ENCODE assay signal across 8 cellular contexts in the genomic region with DNA sequence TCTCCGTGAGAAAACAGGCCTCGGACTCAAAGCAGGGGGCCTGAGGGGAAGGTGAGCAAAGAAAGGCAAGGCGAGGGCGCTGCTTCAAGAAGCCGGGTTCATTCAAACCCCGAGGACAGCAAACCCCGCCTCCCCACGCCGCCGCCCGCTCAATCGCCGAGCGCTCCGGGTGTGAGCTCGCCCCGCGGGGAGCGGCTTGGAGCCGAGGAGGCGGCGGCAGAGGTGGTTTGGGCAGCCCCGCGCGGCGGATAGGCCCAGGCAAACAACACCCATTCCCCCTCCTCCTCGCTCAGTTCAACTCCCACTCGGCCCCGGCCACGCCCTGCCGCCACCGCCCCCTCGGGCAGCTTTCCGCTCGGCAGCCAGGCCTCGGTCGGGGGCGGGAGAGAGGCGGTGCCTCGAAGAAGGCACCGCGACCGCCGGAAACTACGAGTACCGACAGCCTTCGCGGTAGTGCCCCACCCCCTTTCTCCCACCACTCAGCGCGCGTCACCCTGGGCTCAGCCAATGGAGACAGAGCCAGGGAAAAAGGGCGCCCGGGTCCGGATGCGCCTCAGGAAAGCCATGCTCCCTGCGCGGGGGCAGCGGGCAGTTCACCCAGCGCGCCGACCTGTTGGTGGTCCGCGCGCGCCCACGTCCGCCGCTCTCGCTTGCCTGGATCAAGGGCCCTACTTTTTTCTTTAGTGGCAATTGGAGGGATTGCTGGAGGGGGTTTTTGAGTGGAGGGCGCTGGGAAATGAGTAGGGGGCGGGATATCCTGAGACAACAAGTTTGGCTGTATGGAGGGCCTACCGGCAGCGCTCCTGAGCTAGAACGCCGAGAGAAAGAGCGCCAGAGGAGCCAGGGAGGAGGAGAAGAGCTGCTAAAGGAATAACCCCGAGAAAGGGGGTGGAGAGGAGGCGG. TPM values are rescaled to one million over a fixed set of nuclear protein-coding genes. Genes with fewer than 3 reads are reported as not detected.
DNase-seq lines count a peak whose midpoint lies in the region; ATAC-seq and TF ChIP-seq lines count a peak whose summit lies in the region.

No MANE protein-coding gene starts in this region.

- peak overlapping the region; percentile 98 for H3K4me3 Mint-ChIP-seq in activated naive CD4-positive, alpha-beta T cell treated with anti-CD3 and anti-CD28 coated beads for 36 hours

- peak; percentile 44 to 56 for TF ChIP-seq POLR2A in gastroesophageal sphincter (IDR thresholded peaks at IDR 0.05)

- no peaks in the 10 kb centered on the region for H3K27me3 Mint-ChIP-seq in activated naive CD4-positive, alpha-beta T cell treated with anti-CD3 and anti-CD28 coated beads for 36 hours (ENCODE audit: low read depth)

- intact Hi-C loops in activated naive CD4-positive, alpha-beta T cell treated with anti-CD3 and anti-CD28 coated beads for 36 hours (cut with micrococcal nuclease): loop anchor here (1.0 to 10.0 kb wide), 15 partner anchors 74 to 1870 kb away; a partner anchor contains a TSS

- no peaks in the 10 kb centered on the region for H3K9me3 Mint-ChIP-seq in activated naive CD4-positive, alpha-beta T cell treated with anti-CD3 and anti-CD28 coated beads for 36 hours

- TF ChIP-seq CTCF in HFF-Myc (IDR thresholded peaks at IDR 0.05; ENCODE audit: low read depth, low read length, missing control alignments) (no peak), gastroesophageal sphincter (IDR thresholded peaks at IDR 0.05) (peak in 2 of 4 experiments; percentile 17 to 51), neutrophil (IDR thresholded peaks at IDR 0.05) (peak; percentile 63)

- TF ChIP-seq EP300 in gastroesophageal sphincter (IDR thresholded peaks at IDR 0.05): no peak

- peak overlapping the region; percentile 99 for H3K27ac Mint-ChIP-seq in activated naive CD4-positive, alpha-beta T cell treated with anti-CD3 and anti-CD28 coated beads for 36 hours

- H3K4me3 ChIP-seq in HFF-Myc (replicated peaks; ENCODE audit: low read depth, low read length) (peak overlapping the region; percentile 74), SJSA1 (peak overlapping the region; percentile 73), gastroesophageal sphincter (peak overlapping the region; percentile 50 to 79), neutrophil (ENCODE audit: low read depth in 1 of 2, low read length in 1 of 2) (peak overlapping the region; percentile 87 to 100)

- H3K27me3 ChIP-seq in SJSA1 (replicated peaks): no peaks in the 10 kb centered on the region
- H3K27me3 ChIP-seq in gastroesophageal sphincter: no peaks in the 10 kb centered on the region
- H3K27me3 ChIP-seq in neutrophil: no peaks in the 10 kb centered on the region

- CTCF ChIA-PET in activated naive CD4-positive, alpha-beta T cell treated with anti-CD3 and anti-CD28 coated beads for 36 hours (lab: Charles Lee): interaction anchor here (0.6 to 1.6 kb wide), 3 partner anchors 80 to 163 kb away, joined by 3 to 5 read pairs (median 3); no protein-coding TSS in a partner anchor

- peak; percentile 92 for ATAC-seq in gastroesophageal sphincter

- WGBS in gastroesophageal sphincter (ENCODE audit: low coverage in 1 of 2), 2 donors: 0% methylated on average over 8 to 16 of the region's 78 CpGs

- H3K27ac ChIP-seq in SJSA1: peak overlapping the region; percentile 95
- H3K27ac ChIP-seq in gastroesophageal sphincter: peak overlapping the region; percentile 86 to 99 (median 98)
- peak overlapping the region; percentile 95 for H3K27ac ChIP-seq in neutrophil
- peak overlapping the region; percentile 99 for H3K27ac ChIP-seq in substantia nigra (ENCODE audit: low read depth, low read length, poor library complexity, severe bottlenecking)

- H3K4me1 ChIP-seq in SJSA1 (replicated peaks) (peaks cover 9% of the 10 kb centered on the region; the same call in 1 of the 2 replicates), gastroesophageal sphincter (peaks cover 2 to 46% (median 6%) of the 10 kb centered on the region in 3 donors), neutrophil (ENCODE audit: control insufficient read depth in 1 of 2, insufficient read depth in 1 of 2, low read depth in 1 of 2, low read length in 1 of 2) (peaks cover 28 to 46% of the 10 kb centered on the region in 2 experiments)

- peaks cover 11% of the 10 kb centered on the region for H3K36me3 Mint-ChIP-seq in activated naive CD4-positive, alpha-beta T cell treated with anti-CD3 and anti-CD28 coated beads for 36 hours (ENCODE audit: low read depth)

- peak; percentile 91 for DNase-seq in GM04503 (ENCODE audit: low read depth)
- DNase-seq in HFF-Myc (ENCODE audit: extremely low read depth, low read depth): peak; percentile 92
- peak; percentile 97 for DNase-seq in MV-4-11 (lab: John Stamatoyannopoulos, UW)
- DNase-seq in SJSA1 (ENCODE audit: low read depth in 1 of 2, low spot score in 2 of 2): peak; percentile 99
- peak; percentile 99 for DNase-seq in activated naive CD4-positive, alpha-beta T cell treated with anti-CD3 and anti-CD28 coated beads for 36 hours
- peak; percentile 94 to 99 (median 98) for DNase-seq in substantia nigra (lab: John Stamatoyannopoulos, UW)

- H3K9me3 ChIP-seq in SJSA1 (replicated peaks) (no peaks in the 10 kb centered on the region), gastroesophageal sphincter (no peaks in the 10 kb centered on the region), neutrophil (no peaks in the 10 kb centered on the region)

- H3K4me1 Mint-ChIP-seq in activated naive CD4-positive, alpha-beta T cell treated with anti-CD3 and anti-CD28 coated beads for 36 hours (ENCODE audit: low read depth): peaks cover 34% of the 10 kb centered on the region

- peaks cover 13% of the 10 kb centered on the region for H3K36me3 ChIP-seq in SJSA1
- H3K36me3 ChIP-seq in gastroesophageal sphincter: peaks cover 0 to 9% of the 10 kb centered on the region in 2 donors
- H3K36me3 ChIP-seq in neutrophil: peaks cover 14% of the 10 kb centered on the region

RNA-seq across cellular contexts. Expression of a gene that starts 0.7 kb away (rescaled TPM):
- total RNA-seq in SJSA1 (2014; rRNA removed; shearing (Covaris generic)): 9.1 and 13.6 TPM in 2 replicates
- total RNA-seq in activated naive CD4-positive, alpha-beta T cell treated with anti-CD3 and anti-CD28 coated beads for 36 hours: 10 to 100 TPM; 13.3 to 15.4 TPM
- total RNA-seq in gastroesophageal sphincter: 10 to 100 TPM in 1 of 4 donors, 1 to 10 TPM in 3; 6.7 to 13.4 (median 9.5) TPM

Comparison
In these comparisons a context has a peak if more than half of its experiments do, and no peak if none do; other contexts are left out.
1. Peak in every context shown above with its lines: DNase-seq, ATAC-seq, H3K4me3 ChIP-seq and H3K27ac ChIP-seq.